Comparison of ENCODE assay signal across 14 cellular contexts in the genomic region with DNA sequence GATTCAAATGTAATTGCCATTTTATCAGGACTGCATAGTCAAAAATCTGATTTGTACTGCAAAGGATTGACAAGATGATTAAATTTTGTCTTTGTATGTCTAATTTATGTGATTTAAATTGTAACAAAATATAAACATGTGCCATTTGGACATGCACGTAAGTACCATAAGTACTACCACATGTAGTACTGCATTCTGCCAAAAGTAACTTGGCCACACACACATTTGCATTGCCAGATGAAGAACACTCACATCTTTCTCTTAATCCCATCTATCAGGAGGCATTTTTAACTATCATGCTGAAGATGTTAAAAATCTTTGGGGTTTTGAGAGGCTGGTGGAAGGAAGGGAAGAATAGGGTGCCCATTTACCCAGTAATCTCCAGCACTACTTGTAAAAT.
DNase-seq lines count a peak whose midpoint lies in the region; ATAC-seq and TF ChIP-seq lines count a peak whose summit lies in the region.
"Had no signal": no experiment of that assay in that cellular context is flagged by ENCODE, and none has a peak within 500 bp of the region (broad histone marks: within the 10 kb centered on the region; RNA-seq: fewer than 3 reads in every experiment).

No MANE protein-coding gene starts in this region.

- no peaks in the 10 kb centered on the region for H3K9me2 ChIP-seq in GM23248 (ENCODE audit: insufficient read depth)

- peak overlapping the region in 2 of 3 donors; percentile 7 to 23 for H3K27ac Mint-ChIP-seq in CD4-positive, CD25-positive, alpha-beta regulatory T cell
- H3K27ac Mint-ChIP-seq in activated T-helper 17 cell treated with anti-CD3 and anti-CD28 coated beads, Interleukin-2, amount 50 U/mL, for 72 hours: peak overlapping the region; percentile 23

- H3K4me1 Mint-ChIP-seq in CD4-positive, CD25-positive, alpha-beta regulatory T cell: peaks cover 35 to 66% (median 56%) of the 10 kb centered on the region in 4 donors
- H3K4me1 Mint-ChIP-seq in activated T-helper 17 cell treated with anti-CD3 and anti-CD28 coated beads, Interleukin-2, amount 50 U/mL, for 72 hours: peaks cover 18% of the 10 kb centered on the region

- TF ChIP-seq CTCF in fibroblast of the aortic adventitia (IDR thresholded peaks at IDR 0.05; ENCODE audit: insufficient read depth, low read length) (no peak), ovary (IDR thresholded peaks at IDR 0.05) (no peak)

- H3K4me2 ChIP-seq in GM23248 (ENCODE audit: unreplicated experiment): no peak overlapping the region
- H3K4me2 ChIP-seq: A549; BLaER1 treated with 17β-estradiol and CSF1 and Interleukin-3, amounts not matched to agents 10 nM and 100 nM; KMS-11 had no signal

- TF ChIP-seq POLR2A in ovary (IDR thresholded peaks at IDR 0.05): no peak

- no peaks in the 10 kb centered on the region for H3K27me3 Mint-ChIP-seq in CD4-positive, CD25-positive, alpha-beta regulatory T cell
- H3K27me3 Mint-ChIP-seq in activated T-helper 17 cell treated with anti-CD3 and anti-CD28 coated beads, Interleukin-2, amount 50 U/mL, for 72 hours: no peaks in the 10 kb centered on the region
- H3K27me3 Mint-ChIP-seq: CD4-positive, alpha-beta memory T cell had no signal

- no peaks in the 10 kb centered on the region for H3F3A ChIP-seq in GM23248 (ENCODE audit: insufficient read depth)

- no peaks in the 10 kb centered on the region for H3K36me3 Mint-ChIP-seq in CD4-positive, CD25-positive, alpha-beta regulatory T cell
- H3K36me3 Mint-ChIP-seq in activated T-helper 17 cell treated with anti-CD3 and anti-CD28 coated beads, Interleukin-2, amount 50 U/mL, for 72 hours (ENCODE audit: low read depth): no peaks in the 10 kb centered on the region

- H3K79me2 ChIP-seq in GM23248 (ENCODE audit: insufficient read depth): peaks cover 92% of the 10 kb centered on the region

- no peak overlapping the region for H3K27ac ChIP-seq in CD4-positive, CD25-positive, alpha-beta regulatory T cell (ENCODE audit: insufficient read depth, low read length, poor library complexity, severe bottlenecking)
- no peak overlapping the region for H3K27ac ChIP-seq in GM23248
- H3K27ac ChIP-seq in ovary: no peak overlapping the region
- H3K27ac ChIP-seq: A549; BLaER1 treated with 17β-estradiol and CSF1 and Interleukin-3, amounts not matched to agents 10 nM and 100 nM; KMS-11 had no signal

- H3K4me3 Mint-ChIP-seq in CD4-positive, CD25-positive, alpha-beta regulatory T cell: no peak overlapping the region
- no peak overlapping the region for H3K4me3 Mint-ChIP-seq in activated T-helper 17 cell treated with anti-CD3 and anti-CD28 coated beads, Interleukin-2, amount 50 U/mL, for 72 hours

- WGBS in GM23248 (ENCODE audit: low coverage in 1 of 2, low lambda C conversion rate in 2 of 2, missing lambda C conversion rate in 2 of 2), 2 experiments: 69 to 80% methylated on average over 1 of the region's 1 CpG
- 77 to 100% (median 95%) methylated on average over 1 of the region's 1 CpG for WGBS in ovary, 3 donors

- no peaks in the 10 kb centered on the region for H3K9me3 Mint-ChIP-seq in CD4-positive, CD25-positive, alpha-beta regulatory T cell
- H3K9me3 Mint-ChIP-seq in activated T-helper 17 cell treated with anti-CD3 and anti-CD28 coated beads, Interleukin-2, amount 50 U/mL, for 72 hours: no peaks in the 10 kb centered on the region
- H3K9me3 Mint-ChIP-seq: CD4-positive, alpha-beta memory T cell had no signal

- H3K9me3 ChIP-seq in CD4-positive, CD25-positive, alpha-beta regulatory T cell (ENCODE audit: control insufficient read depth in 2 of 2, low read length in 2 of 2): no peaks in the 10 kb centered on the region
- H3K9me3 ChIP-seq in GM23248 (ENCODE audit: low read depth): no peaks in the 10 kb centered on the region
- H3K9me3 ChIP-seq in ovary: no peaks in the 10 kb centered on the region
- H3K9me3 ChIP-seq: A549; BLaER1 treated with 17β-estradiol and CSF1 and Interleukin-3, amounts not matched to agents 10 nM and 100 nM had no signal

- H3K36me3 ChIP-seq in CD4-positive, CD25-positive, alpha-beta regulatory T cell (ENCODE audit: control insufficient read depth, insufficient read depth, low read length): no peaks in the 10 kb centered on the region
- H3K36me3 ChIP-seq in GM23248 (ENCODE audit: low read depth): no peaks in the 10 kb centered on the region
- H3K36me3 ChIP-seq in ovary: no peaks in the 10 kb centered on the region
- H3K36me3 ChIP-seq: BLaER1 treated with 17β-estradiol and CSF1 and Interleukin-3, amounts not matched to agents 10 nM and 100 nM had no signal

- in situ Hi-C loops in GM23248 (cut with MboI): no loop called here

- no peak overlapping the region for H3K4me3 ChIP-seq in CD4-positive, CD25-positive, alpha-beta regulatory T cell (ENCODE audit: low read depth, low read length)
- H3K4me3 ChIP-seq in fibroblast of the aortic adventitia (ENCODE audit: low read depth, low read length): no peak overlapping the region
- no peak overlapping the region for H3K4me3 ChIP-seq in GM23248
- H3K4me3 ChIP-seq in ovary: no peak overlapping the region
- H3K4me3 ChIP-seq: A549; BLaER1 treated with 17β-estradiol and CSF1 and Interleukin-3, amounts not matched to agents 10 nM and 100 nM had no signal

- no peak overlapping the region for H3K9ac ChIP-seq in GM23248
- H3K9ac ChIP-seq: BLaER1 treated with 17β-estradiol and CSF1 and Interleukin-3, amounts not matched to agents 10 nM and 100 nM; KMS-11 had no signal

- H4K20me1 ChIP-seq in GM23248 (ENCODE audit: insufficient read depth): no peaks in the 10 kb centered on the region; the same call in 1 of the 2 replicates
- H4K20me1 ChIP-seq: BLaER1 treated with 17β-estradiol and CSF1 and Interleukin-3, amounts not matched to agents 10 nM and 100 nM had no signal

- H2AFZ ChIP-seq in GM23248: no peak overlapping the region

- H3K27me3 ChIP-seq in CD4-positive, CD25-positive, alpha-beta regulatory T cell (ENCODE audit: control insufficient read depth, insufficient read depth, low read length): no peaks in the 10 kb centered on the region
- H3K27me3 ChIP-seq in GM23248 (replicated peaks; ENCODE audit: insufficient read depth): no peaks in the 10 kb centered on the region
- H3K27me3 ChIP-seq in ovary: no peaks in the 10 kb centered on the region
- H3K27me3 ChIP-seq: BLaER1 treated with 17β-estradiol and CSF1 and Interleukin-3, amounts not matched to agents 10 nM and 100 nM had no signal

- no peak for TF ChIP-seq EP300 in ovary (IDR thresholded peaks at IDR 0.05)

- ATAC-seq in CD4-positive, CD25-positive, alpha-beta regulatory T cell (ENCODE audit: low read depth in 2 of 2): no peak
- no peak for ATAC-seq in activated T-helper 17 cell treated with anti-CD3 and anti-CD28 coated beads, Interleukin-2, amount 50 U/mL, for 72 hours (replicated peaks)
- ATAC-seq: A549 had no signal

- H3K4me1 ChIP-seq in CD4-positive, CD25-positive, alpha-beta regulatory T cell (ENCODE audit: control insufficient read depth, insufficient read depth, low read length, poor library complexity, severe bottlenecking): peaks cover 6% of the 10 kb centered on the region
- H3K4me1 ChIP-seq in GM23248 (ENCODE audit: insufficient read depth) (no peaks in the 10 kb centered on the region), ovary (ENCODE audit: insufficient read depth) (no peaks in the 10 kb centered on the region)
- H3K4me1 ChIP-seq: A549 had no signal

- DNase-seq in CD4-positive, CD25-positive, alpha-beta regulatory T cell: no peak
- DNase-seq in GM04504 (ENCODE audit: low read depth): peak; percentile 23
- DNase-seq in fibroblast of the aortic adventitia (ENCODE audit: low read depth): peak; percentile 22
- DNase-seq in GM23248: no peak
- DNase-seq in globus pallidus (ENCODE audit: low spot score): no peak
- no peak for DNase-seq in ovary
- DNase-seq in NCI-H2107 treated with DMSO at 0.1 percent for 48 hours (lab: John Stamatoyannopoulos, UW; ENCODE audit: unreplicated experiment): no peak
- DNase-seq: CD4-positive, alpha-beta memory T cell; DMS79; EL had no signal

- intact Hi-C loops in ovary (cut with DNase I): no loop called here

Comparison
In these comparisons a context has a peak if more than half of its experiments do, and no peak if none do; other contexts are left out.
1. DNase-seq: peak in GM04504 (single experiment) and fibroblast of the aortic adventitia (single experiment); none in CD4-positive, CD25-positive, alpha-beta regulatory T cell (0 of 3), GM23248 (single experiment), globus pallidus (single experiment), ovary (0 of 5) and NCI-H2107 treated with DMSO at 0.1 percent for 48 hours (single experiment).